Comparison of ENCODE assay signal across 8 cellular contexts in the genomic region with DNA sequence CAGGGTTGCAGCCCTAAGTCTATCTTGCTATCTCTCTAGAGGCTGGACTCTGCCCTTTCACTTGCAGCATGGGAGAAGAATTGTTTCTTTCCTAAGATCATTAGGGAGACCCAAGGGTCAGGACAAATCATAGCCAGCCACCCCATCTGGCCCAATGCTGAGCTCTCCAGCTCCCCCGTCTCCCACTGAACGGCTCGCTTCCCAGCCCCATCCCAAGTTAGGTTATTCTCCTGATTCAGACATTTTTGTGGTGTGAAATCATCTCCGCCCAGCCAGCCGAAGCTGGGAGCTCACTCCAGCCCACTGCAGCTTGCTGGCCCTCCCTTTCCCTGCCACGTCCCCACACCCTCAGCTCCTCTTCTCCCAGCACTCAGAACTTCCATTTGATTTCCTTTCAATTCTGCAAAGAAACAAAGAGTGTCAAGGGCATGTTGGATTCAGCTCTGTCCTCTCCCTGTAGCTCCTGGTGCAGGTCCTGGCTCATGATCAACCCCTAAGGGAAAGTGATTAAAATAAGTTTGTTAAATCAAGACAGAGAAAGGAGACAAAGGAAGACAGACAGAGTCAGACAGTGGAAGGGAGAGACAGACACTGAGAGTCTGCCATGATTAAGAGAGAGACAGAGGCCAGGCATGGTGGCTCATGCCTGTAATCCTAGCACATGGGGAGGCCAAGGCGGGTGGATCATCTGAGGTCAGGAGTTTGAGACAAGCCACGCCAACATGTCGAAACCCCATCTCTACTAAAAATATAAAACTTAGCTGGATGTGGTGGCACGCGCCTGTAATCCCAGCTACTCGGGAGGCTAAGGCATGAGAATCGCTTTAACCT. TPM values are rescaled to one million over a fixed set of nuclear protein-coding genes. Genes with fewer than 3 reads are reported as not detected.
DNase-seq lines count a peak whose midpoint lies in the region; ATAC-seq and TF ChIP-seq lines count a peak whose summit lies in the region.
"Had no signal": no experiment of that assay in that cellular context is flagged by ENCODE, and none has a peak within 500 bp of the region (broad histone marks: within the 10 kb centered on the region; RNA-seq: fewer than 3 reads in every experiment).

No MANE protein-coding gene starts in this region.

- no peak overlapping the region for H3K4me3 ChIP-seq in NT2/D1 (ENCODE audit: insufficient read length, low read depth)
- H3K4me3 ChIP-seq in epithelial cell of esophagus (ENCODE audit: low read length): no peak overlapping the region

- peak; percentile 68 for DNase-seq in NT2/D1 (ENCODE audit: low read depth, low spot score)
- DNase-seq in epithelial cell of esophagus (ENCODE audit: low read depth): peak; percentile 78
- peak; percentile 73 for DNase-seq in mucosa of gallbladder (ENCODE audit: low spot score)
- no peak for DNase-seq in NOMO-1 treated with dmso at 0.1 percent for 144 hours (lab: John Stamatoyannopoulos, UW; ENCODE audit: unreplicated experiment)
- DNase-seq in NCI-H82 treated with DMSO at 0.1 percent for 48 hours (lab: John Stamatoyannopoulos, UW; ENCODE audit: unreplicated experiment): no peak
- no peak for DNase-seq in activated CD4-positive, alpha-beta memory T cell treated with anti-CD3 and anti-CD28 coated beads for 36 hours
- DNase-seq: activated naive CD4-positive, alpha-beta T cell treated with anti-CD3 and anti-CD28 coated beads for 36 hours had no signal

- no peaks in the 10 kb centered on the region for H3K27me3 ChIP-seq in NT2/D1 (ENCODE audit: insufficient read depth, insufficient read length)

- no peak overlapping the region for H3K27ac Mint-ChIP-seq in activated CD4-positive, alpha-beta memory T cell treated with anti-CD3 and anti-CD28 coated beads for 36 hours
- H3K27ac Mint-ChIP-seq: activated naive CD4-positive, alpha-beta T cell treated with anti-CD3 and anti-CD28 coated beads for 36 hours had no signal

- no peak for TF ChIP-seq CTCF in epithelial cell of esophagus (IDR thresholded peaks at IDR 0.05; ENCODE audit: insufficient read depth, low read depth, low read length, missing control alignments)

- no peaks in the 10 kb centered on the region for H3K36me3 Mint-ChIP-seq in activated CD4-positive, alpha-beta memory T cell treated with anti-CD3 and anti-CD28 coated beads for 36 hours

- no peaks in the 10 kb centered on the region for H3K9me3 Mint-ChIP-seq in activated CD4-positive, alpha-beta memory T cell treated with anti-CD3 and anti-CD28 coated beads for 36 hours
- H3K9me3 Mint-ChIP-seq: activated naive CD4-positive, alpha-beta T cell treated with anti-CD3 and anti-CD28 coated beads for 36 hours had no signal

- ATAC-seq in HG02623 (IDR thresholded peaks at IDR 0.05; ENCODE audit: unreplicated experiment): no peak

- H3K9ac ChIP-seq in NT2/D1 (ENCODE audit: insufficient read length, low read depth): peak overlapping the region; percentile 16

- no peaks in the 10 kb centered on the region for H3K9me3 ChIP-seq in NT2/D1 (ENCODE audit: insufficient read depth, low read length)

- H3K36me3 ChIP-seq in NT2/D1 (ENCODE audit: insufficient read depth, insufficient read length, low read length): no peaks in the 10 kb centered on the region

- H3K4me1 Mint-ChIP-seq in activated CD4-positive, alpha-beta memory T cell treated with anti-CD3 and anti-CD28 coated beads for 36 hours (ENCODE audit: low read depth): peaks cover 4% of the 10 kb centered on the region

- H3K4me1 ChIP-seq in NT2/D1 (ENCODE audit: insufficient read depth, insufficient read length): peaks cover 11% of the 10 kb centered on the region

- CTCF ChIA-PET in activated CD4-positive, alpha-beta memory T cell treated with anti-CD3 and anti-CD28 coated beads for 36 hours (lab: Charles Lee): no interaction called here

- no peak overlapping the region for H3K4me3 Mint-ChIP-seq in activated CD4-positive, alpha-beta memory T cell treated with anti-CD3 and anti-CD28 coated beads for 36 hours
- H3K4me3 Mint-ChIP-seq: activated naive CD4-positive, alpha-beta T cell treated with anti-CD3 and anti-CD28 coated beads for 36 hours had no signal

- H3K27me3 Mint-ChIP-seq in activated CD4-positive, alpha-beta memory T cell treated with anti-CD3 and anti-CD28 coated beads for 36 hours: peaks cover 6% of the 10 kb centered on the region

- POLR2A ChIA-PET in activated CD4-positive, alpha-beta memory T cell treated with anti-CD3 and anti-CD28 coated beads for 36 hours (lab: Charles Lee): no interaction called here

- intact Hi-C loops in activated CD4-positive, alpha-beta memory T cell treated with anti-CD3 and anti-CD28 coated beads for 36 hours (cut with micrococcal nuclease): no loop called here

RNA-seq across cellular contexts. Expression of a gene that starts 12.6 kb away (rescaled TPM):
- 985 TPM for total RNA-seq in mucosa of gallbladder
- total RNA-seq in activated CD4-positive, alpha-beta memory T cell treated with anti-CD3 and anti-CD28 coated beads for 36 hours: not detected

RNA-seq across cellular contexts. Expression of a gene that starts 59.1 kb away (rescaled TPM):
- 88.0 TPM for total RNA-seq in mucosa of gallbladder
- total RNA-seq in activated CD4-positive, alpha-beta memory T cell treated with anti-CD3 and anti-CD28 coated beads for 36 hours: 10 to 100 TPM; 83.1 to 89.9 TPM

Comparison
In these comparisons a context has a peak if more than half of its experiments do, and no peak if none do; other contexts are left out.
1. DNase-seq: peak in NT2/D1 (single experiment), epithelial cell of esophagus (single experiment) and mucosa of gallbladder (single experiment); none in NOMO-1 treated with dmso at 0.1 percent for 144 hours (single experiment), NCI-H82 treated with DMSO at 0.1 percent for 48 hours (single experiment) and activated CD4-positive, alpha-beta memory T cell treated with anti-CD3 and anti-CD28 coated beads for 36 hours (single experiment).
2. RNA of a gene that starts 12.6 kb away (total RNA-seq): 985 TPM in mucosa of gallbladder (single experiment); not detected in activated CD4-positive, alpha-beta memory T cell treated with anti-CD3 and anti-CD28 coated beads for 36 hours; every median in the first group is over 100 times any median in the second.